In genomic region chr1:27522860-27523665, GRCh38 we compare ENCODE assay signal across 1 cellular context.
TF ChIP-seq lines count a peak whose summit lies in the region.

No MANE protein-coding gene starts in this region.

TF ChIP-seq in K562, 482 proteins besides CTCF, POLR2A, EP300 and RAD21 (continued from another document and continues in another):
- TF ChIP-seq ZBTB7A (IDR thresholded peaks at IDR 0.05; ENCODE audit: borderline replicate concordance, control insufficient read depth, low read depth, low read length) (0 out of 2 replicates have a peak, but pooled peaks have one; percentile 11), RBFOX2 (IDR thresholded peaks at IDR 0.05; ENCODE audit: low read depth, low read length) (0 out of 2 replicates have a peak, but pooled peaks have one; percentile 20), MAX (CRISPR knock-in tag; IDR thresholded peaks at IDR 0.05) (peak; percentile 83), ID3 (CRISPR knock-in tag; IDR thresholded peaks at IDR 0.05) (no peak), ID3 (tag; IDR thresholded peaks at IDR 0.05) (0 out of 2 replicates have a peak, but pooled peaks have one; percentile 30), MYC (IDR thresholded peaks at IDR 0.05; ENCODE audit: low read depth, low read length) (peak; percentile 74; the same call in 1 of the 2 replicates), MYC (CRISPR knock-in tag; IDR thresholded peaks at IDR 0.05; ENCODE audit: borderline replicate concordance, low read depth) (no peak), ARNT (IDR thresholded peaks at IDR 0.05) (no peak), TBL1XR1 (IDR thresholded peaks at IDR 0.05; ENCODE audit: low read length in 2 of 2) (0 out of 4 replicates have a peak, but pooled peaks of 1 of the 2 experiments have one; percentile 10), HOMEZ (CRISPR knock-in tag; IDR thresholded peaks at IDR 0.05) (no peak), GTF3C2 (IDR thresholded peaks at IDR 0.05; ENCODE audit: borderline replicate concordance, extremely low read depth, insufficient read length) (no peak), GTF2B (IDR thresholded peaks at IDR 0.05; ENCODE audit: extremely low read depth, insufficient read length) (no peak), E2F6 (IDR thresholded peaks at IDR 0.05; ENCODE audit: borderline replicate concordance in 1 of 2, extremely low read depth in 1 of 2, insufficient read depth in 1 of 2, insufficient read length in 1 of 2, low read depth in 1 of 2, low read length in 1 of 2, poor library complexity in 1 of 2, severe bottlenecking in 1 of 2) (no peak), SMARCA5 (IDR thresholded peaks at IDR 0.05) (peak; percentile 90), TFAP4 (CRISPR knock-in tag; IDR thresholded peaks at IDR 0.05; ENCODE audit: borderline replicate concordance) (peak; percentile 49; the same call in 1 of the 2 replicates), TSHZ1 (CRISPR knock-in tag; IDR thresholded peaks at IDR 0.05) (no peak), ZFP36 (IDR thresholded peaks at IDR 0.05; ENCODE audit: low read depth, low read length, partially characterized antibody) (peak; percentile 94), PBX2 (CRISPR knock-in tag; IDR thresholded peaks at IDR 0.05; ENCODE audit: low read depth) (no peak), PBX2 (tag; conservative IDR thresholded peaks at IDR 0.05; ENCODE audit: low read depth) (peak; percentile 42; the same call in 1 of the 2 replicates), HDAC2 (IDR thresholded peaks at IDR 0.05) (peak; percentile 91; the same call in 1 of the 2 replicates), ARID1B (IDR thresholded peaks at IDR 0.05) (0 out of 2 replicates have a peak, but pooled peaks have one; percentile 22), FOXP1 (CRISPR knock-in tag; IDR thresholded peaks at IDR 0.05) (0 out of 2 replicates have a peak, but pooled peaks have one; percentile 23), VEZF1 (CRISPR knock-in tag; IDR thresholded peaks at IDR 0.05) (peak; percentile 42), THRB (CRISPR knock-in tag; conservative IDR thresholded peaks at IDR 0.05) (no peak), ZNF217 (CRISPR knock-in tag; IDR thresholded peaks at IDR 0.05) (no peak), MNT (conservative IDR thresholded peaks at IDR 0.05) (peak; percentile 62 to 67), CBX3 (IDR thresholded peaks at IDR 0.05; ENCODE audit: borderline replicate concordance in 1 of 2, low read length in 2 of 2) (0 out of 3 replicates have a peak, but pooled peaks of 1 of the 2 experiments have one; percentile 40), EHMT2 (IDR thresholded peaks at IDR 0.05) (no peak), HCFC1 (IDR thresholded peaks at IDR 0.05; ENCODE audit: low read depth, low read length) (0 out of 2 replicates have a peak, but pooled peaks have one; percentile 9), BCOR (IDR thresholded peaks at IDR 0.05) (peak; percentile 99), ADNP (tag; IDR thresholded peaks at IDR 0.05) (peak; percentile 94), SIN3A (IDR thresholded peaks at IDR 0.05; ENCODE audit: borderline replicate concordance in 2 of 2, control insufficient read depth in 1 of 2, low read depth in 2 of 2, low read length in 2 of 2) (peak in 1 of 2 experiments; percentile 49; a peak in 1 of 4 replicates), NFIC (IDR thresholded peaks at IDR 0.05) (peak; percentile 2; the same call in 1 of the 2 replicates), CTBP1 (IDR thresholded peaks at IDR 0.05; ENCODE audit: borderline replicate concordance) (0 out of 2 replicates have a peak, but pooled peaks have one; percentile 19), RBM25 (IDR thresholded peaks at IDR 0.05; ENCODE audit: low read depth, low read length, severe bottlenecking) (peak; percentile 97), PTBP1 (IDR thresholded peaks at IDR 0.05; ENCODE audit: low read depth, low read length) (peak; percentile 66; the same call in 1 of the 2 replicates), PML (IDR thresholded peaks at IDR 0.05; ENCODE audit: low read length) (no peak), CHD2 (IDR thresholded peaks at IDR 0.05; ENCODE audit: low read depth, low read length) (no peak; the same call in 1 of the 2 replicates)
